14 cellular contexts compared by ENCODE assay signal in genomic region chr13:112756511-112756966, GRCh38.
A peak's percentile ranks its signal among the peaks of the same experiment; 100 is the strongest.
DNase-seq lines count a peak whose midpoint lies in the region; ATAC-seq and TF ChIP-seq lines count a peak whose summit lies in the region.
"Had no signal": no experiment of that assay in that cellular context is flagged by ENCODE, and none has a peak within 500 bp of the region (broad histone marks: within the 10 kb centered on the region; RNA-seq: fewer than 3 reads in every experiment).

No MANE protein-coding gene starts in this region.

- H3K79me1 ChIP-seq in trophoblast cell (ENCODE audit: low read length), result peaks cover 6% of the 10 kb centered on the region

- peak overlapping the region; percentile 20 for H3K18ac ChIP-seq in trophoblast cell (ENCODE audit: low read length)

- H3K36me3 ChIP-seq in HUES48 (ENCODE audit: control insufficient read depth, insufficient read depth, low read length) (no peaks in the 10 kb centered on the region), trophoblast cell (ENCODE audit: control insufficient read depth in 1 of 2, insufficient read depth in 2 of 2, low read length in 2 of 2) (no peaks in the 10 kb centered on the region)
- H3K36me3 ChIP-seq: right lobe of liver had no signal

- H3K9me3 ChIP-seq in HUES48 (ENCODE audit: control insufficient read depth, insufficient read depth, low read length) (no peaks in the 10 kb centered on the region), trophoblast cell (ENCODE audit: insufficient read depth, low read depth, low read length) (no peaks in the 10 kb centered on the region)
- H3K9me3 ChIP-seq: right lobe of liver had no signal

- intact Hi-C loops in activated CD8-positive, alpha-beta T cell treated with anti-CD3 and anti-CD28 coated beads for 36 hours (cut with micrococcal nuclease), result no loop called here
- intact Hi-C loops in activated T-helper 2 cell treated with anti-CD3 and anti-CD28 coated beads, Interferon-gamma antibody, Interleukin-2, Interleukin-4, amounts not matched to agents 10 μg/mL and 5 μg/mL and 100 μg/mL, durations not matched to agents 14 hours and 24 hours and 36 hours (cut with micrococcal nuclease), result no loop called here

- CTCF ChIA-PET in activated CD8-positive, alpha-beta T cell treated with anti-CD3 and anti-CD28 coated beads for 36 hours (lab: Charles Lee), result no interaction called here

- peak; percentile 80 for DNase-seq in NCI-H345 treated with DMSO at 0.1 percent for 48 hours (lab: John Stamatoyannopoulos, UW; ENCODE audit: unreplicated experiment)
- no peak for DNase-seq in trophoblast cell
- no peak for DNase-seq in activated CD8-positive, alpha-beta T cell treated with anti-CD3 and anti-CD28 coated beads for 36 hours
- DNase-seq in nephron progenitor cell, result no peak
- DNase-seq in DMS79 treated with DMSO at 0.1 percent for 48 hours (lab: John Stamatoyannopoulos, UW), result no peak
- DNase-seq in activated T-helper 2 cell treated with anti-CD3 and anti-CD28 coated beads, Interferon-gamma antibody, Interleukin-2, Interleukin-4, amounts not matched to agents 10 μg/mL and 5 μg/mL and 100 μg/mL, durations not matched to agents 14 hours and 24 hours and 36 hours (ENCODE audit: low spot score), result no peak
- DNase-seq: activated CD4-positive, alpha-beta T cell treated with anti-CD3 and anti-CD28 coated beads for 4 hours; NCI-H226; stimulated activated naive CD8-positive, alpha-beta T cell treated with anti-CD3 and anti-CD28 coated beads, Interleukin-15, Interleukin-2, amounts not matched to agents 100 U/mL and 50 U/mL, for 24 hours had no signal

- peak overlapping the region; percentile 19 for H3K14ac ChIP-seq in trophoblast cell (ENCODE audit: low read length)

- H3K9ac ChIP-seq in HUES48 (ENCODE audit: low read depth, low read length), result no peak overlapping the region
- no peak overlapping the region for H3K9ac ChIP-seq in trophoblast cell (ENCODE audit: low read length)

- H3K4me1 ChIP-seq in HUES48 (ENCODE audit: control insufficient read depth, insufficient read depth, low read length) (no peaks in the 10 kb centered on the region; the same call in 1 of the 2 replicates), trophoblast cell (ENCODE audit: control insufficient read depth in 1 of 2, insufficient read depth in 2 of 2, low read length in 2 of 2) (peaks cover 12 to 19% of the 10 kb centered on the region in 2 experiments)

- H4K91ac ChIP-seq in trophoblast cell (ENCODE audit: low read depth, low read length), result no peak overlapping the region

- H2AFZ ChIP-seq in trophoblast cell (ENCODE audit: insufficient read depth, low read length, poor library complexity), result no peak overlapping the region

- POLR2A ChIA-PET in activated CD8-positive, alpha-beta T cell treated with anti-CD3 and anti-CD28 coated beads for 36 hours (lab: Charles Lee), result no interaction called here

- H4K12ac ChIP-seq in trophoblast cell (ENCODE audit: low read depth, low read length), result no peak overlapping the region

- H3K27me3 ChIP-seq in HUES48 (ENCODE audit: control insufficient read depth, insufficient read depth, low read length) (no peaks in the 10 kb centered on the region), trophoblast cell (ENCODE audit: insufficient read depth, low read length) (no peaks in the 10 kb centered on the region)
- H3K27me3 ChIP-seq: right lobe of liver had no signal

- no peak overlapping the region for H2BK120ac ChIP-seq in trophoblast cell (ENCODE audit: insufficient read depth, low read length, poor library complexity)

- H2AK5ac ChIP-seq in trophoblast cell (ENCODE audit: low read length), result no peak overlapping the region

- no peak overlapping the region for H3K4me3 Mint-ChIP-seq in activated CD8-positive, alpha-beta T cell treated with anti-CD3 and anti-CD28 coated beads for 36 hours
- H3K4me3 Mint-ChIP-seq in nephron progenitor cell, result no peak overlapping the region
- no peak overlapping the region for H3K4me3 Mint-ChIP-seq in activated T-helper 2 cell treated with anti-CD3 and anti-CD28 coated beads, Interferon-gamma antibody, Interleukin-2, Interleukin-4, amounts not matched to agents 10 μg/mL and 5 μg/mL and 100 μg/mL, durations not matched to agents 14 hours and 24 hours and 36 hours (ENCODE audit: low read depth)
- H3K4me3 Mint-ChIP-seq: activated T-helper 17 cell treated with anti-CD3 and anti-CD28 coated beads, Interleukin-2, amount 50 U/mL, for 72 hours had no signal

- no peak overlapping the region for H2BK5ac ChIP-seq in trophoblast cell (ENCODE audit: low read depth, low read length, poor library complexity)

- no peak overlapping the region for H2BK12ac ChIP-seq in trophoblast cell (ENCODE audit: low read length)

- no peaks in the 10 kb centered on the region for H3K9me3 Mint-ChIP-seq in activated CD8-positive, alpha-beta T cell treated with anti-CD3 and anti-CD28 coated beads for 36 hours
- H3K9me3 Mint-ChIP-seq in nephron progenitor cell, result peaks cover 20% of the 10 kb centered on the region
- H3K9me3 Mint-ChIP-seq in activated T-helper 2 cell treated with anti-CD3 and anti-CD28 coated beads, Interferon-gamma antibody, Interleukin-2, Interleukin-4, amounts not matched to agents 10 μg/mL and 5 μg/mL and 100 μg/mL, durations not matched to agents 14 hours and 24 hours and 36 hours, result no peaks in the 10 kb centered on the region
- H3K9me3 Mint-ChIP-seq: activated T-helper 17 cell treated with anti-CD3 and anti-CD28 coated beads, Interleukin-2, amount 50 U/mL, for 72 hours; type B pancreatic cell had no signal

- peak overlapping the region; percentile 74 for H3K4ac ChIP-seq in trophoblast cell (ENCODE audit: low read depth, low read length)

- H4K8ac ChIP-seq in trophoblast cell (ENCODE audit: low read depth, low read length), result peak overlapping the region; percentile 13

- H3K23ac ChIP-seq in trophoblast cell (ENCODE audit: low read length), result no peak overlapping the region

- no peak for TF ChIP-seq CTCF in activated CD8-positive, alpha-beta T cell treated with anti-CD3 and anti-CD28 coated beads for 36 hours (IDR thresholded peaks at IDR 0.05)
- no peak for TF ChIP-seq CTCF in nephron progenitor cell (IDR thresholded peaks at IDR 0.05)

- H3K27ac ChIP-seq in HUES48 (ENCODE audit: low read depth, low read length), result peak overlapping the region; percentile 59
- no peak overlapping the region for H3K27ac ChIP-seq in trophoblast cell (ENCODE audit: low read depth, low read length)
- H3K27ac ChIP-seq: right lobe of liver had no signal

- H3K4me3 ChIP-seq in HUES48 (ENCODE audit: low read depth, low read length) (no peak overlapping the region), trophoblast cell (ENCODE audit: low read depth, low read length) (no peak overlapping the region)
- H3K4me3 ChIP-seq: right lobe of liver had no signal

- H3K4me2 ChIP-seq in trophoblast cell (ENCODE audit: low read length), result no peak overlapping the region

- H3K36me3 Mint-ChIP-seq in activated CD8-positive, alpha-beta T cell treated with anti-CD3 and anti-CD28 coated beads for 36 hours (ENCODE audit: low read depth), result peaks cover 2% of the 10 kb centered on the region
- H3K36me3 Mint-ChIP-seq in nephron progenitor cell (ENCODE audit: low read depth), result peaks cover 34% of the 10 kb centered on the region
- H3K36me3 Mint-ChIP-seq in activated T-helper 2 cell treated with anti-CD3 and anti-CD28 coated beads, Interferon-gamma antibody, Interleukin-2, Interleukin-4, amounts not matched to agents 10 μg/mL and 5 μg/mL and 100 μg/mL, durations not matched to agents 14 hours and 24 hours and 36 hours (ENCODE audit: low read depth), result no peaks in the 10 kb centered on the region

- peak; percentile 20 for ATAC-seq in esophagus mucosa
- ATAC-seq in activated CD8-positive, alpha-beta T cell treated with anti-CD3 and anti-CD28 coated beads for 36 hours, result no peak
- ATAC-seq: activated T-helper 17 cell treated with anti-CD3 and anti-CD28 coated beads, Interleukin-2, amount 50 U/mL, for 72 hours; stimulated activated naive CD8-positive, alpha-beta T cell treated with anti-CD3 and anti-CD28 coated beads, Interleukin-15, Interleukin-2, amounts not matched to agents 100 U/mL and 50 U/mL, for 24 hours had no signal

- peaks cover 17% of the 10 kb centered on the region for H3K4me1 Mint-ChIP-seq in activated CD8-positive, alpha-beta T cell treated with anti-CD3 and anti-CD28 coated beads for 36 hours (ENCODE audit: low read depth)
- peaks cover 55% of the 10 kb centered on the region for H3K4me1 Mint-ChIP-seq in nephron progenitor cell
- H3K4me1 Mint-ChIP-seq in activated T-helper 2 cell treated with anti-CD3 and anti-CD28 coated beads, Interferon-gamma antibody, Interleukin-2, Interleukin-4, amounts not matched to agents 10 μg/mL and 5 μg/mL and 100 μg/mL, durations not matched to agents 14 hours and 24 hours and 36 hours (ENCODE audit: low read depth), result peaks cover 20% of the 10 kb centered on the region

- H3K27me3 Mint-ChIP-seq in activated CD8-positive, alpha-beta T cell treated with anti-CD3 and anti-CD28 coated beads for 36 hours, result no peaks in the 10 kb centered on the region
- peaks cover 6% of the 10 kb centered on the region for H3K27me3 Mint-ChIP-seq in nephron progenitor cell (ENCODE audit: low read depth, poor library complexity)
- no peaks in the 10 kb centered on the region for H3K27me3 Mint-ChIP-seq in activated T-helper 2 cell treated with anti-CD3 and anti-CD28 coated beads, Interferon-gamma antibody, Interleukin-2, Interleukin-4, amounts not matched to agents 10 μg/mL and 5 μg/mL and 100 μg/mL, durations not matched to agents 14 hours and 24 hours and 36 hours (ENCODE audit: low read depth)
- H3K27me3 Mint-ChIP-seq: activated T-helper 17 cell treated with anti-CD3 and anti-CD28 coated beads, Interleukin-2, amount 50 U/mL, for 72 hours; type B pancreatic cell had no signal

- H3K79me2 ChIP-seq in trophoblast cell (ENCODE audit: control insufficient read depth, insufficient read depth, low read length, poor library complexity), result peaks cover 4% of the 10 kb centered on the region

- no CpG with 5 or more reads among the region's 20 CpGs for WGBS in trophoblast cell (ENCODE audit: extremely low coverage, insufficient coverage, insufficient read length)

- H3K27ac Mint-ChIP-seq in activated CD8-positive, alpha-beta T cell treated with anti-CD3 and anti-CD28 coated beads for 36 hours, result no peak overlapping the region
- no peak overlapping the region for H3K27ac Mint-ChIP-seq in nephron progenitor cell
- no peak overlapping the region for H3K27ac Mint-ChIP-seq in activated T-helper 2 cell treated with anti-CD3 and anti-CD28 coated beads, Interferon-gamma antibody, Interleukin-2, Interleukin-4, amounts not matched to agents 10 μg/mL and 5 μg/mL and 100 μg/mL, durations not matched to agents 14 hours and 24 hours and 36 hours
- H3K27ac Mint-ChIP-seq: activated T-helper 17 cell treated with anti-CD3 and anti-CD28 coated beads, Interleukin-2, amount 50 U/mL, for 72 hours had no signal
